In the genomic region with DNA sequence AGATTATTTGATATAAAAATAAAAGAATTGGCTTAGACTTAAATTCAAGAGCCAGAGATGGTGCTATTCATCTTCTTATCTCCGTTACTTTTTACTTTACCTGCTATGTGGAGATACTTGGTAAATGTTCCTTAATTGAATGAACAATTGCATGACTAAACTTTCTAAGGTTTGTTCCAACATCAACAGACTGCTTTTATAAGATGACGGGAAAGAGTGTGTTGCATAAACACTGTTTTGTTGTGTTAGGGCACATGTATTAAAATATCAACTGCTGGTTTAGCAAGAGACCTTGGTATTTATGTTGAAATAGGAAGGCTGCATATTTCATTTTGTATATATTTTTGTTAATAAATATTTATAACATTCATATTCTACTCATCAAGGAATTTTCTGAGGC, we compare ENCODE assay signal across 2 cellular contexts.
TF ChIP-seq lines count a peak whose summit lies in the region.

No MANE protein-coding gene starts in this region.

TF ChIP-seq in liver, 16 proteins besides CTCF, POLR2A, EP300 and RAD21:
- TF ChIP-seq, protein P1, sequence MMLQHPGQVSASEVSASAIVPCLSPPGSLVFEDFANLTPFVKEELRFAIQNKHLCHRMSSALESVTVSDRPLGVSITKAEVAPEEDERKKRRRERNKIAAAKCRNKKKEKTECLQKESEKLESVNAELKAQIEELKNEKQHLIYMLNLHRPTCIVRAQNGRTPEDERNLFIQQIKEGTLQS (IDR thresholded peaks at IDR 0.05): peak; percentile 37
- TF ChIP-seq, protein P2, sequence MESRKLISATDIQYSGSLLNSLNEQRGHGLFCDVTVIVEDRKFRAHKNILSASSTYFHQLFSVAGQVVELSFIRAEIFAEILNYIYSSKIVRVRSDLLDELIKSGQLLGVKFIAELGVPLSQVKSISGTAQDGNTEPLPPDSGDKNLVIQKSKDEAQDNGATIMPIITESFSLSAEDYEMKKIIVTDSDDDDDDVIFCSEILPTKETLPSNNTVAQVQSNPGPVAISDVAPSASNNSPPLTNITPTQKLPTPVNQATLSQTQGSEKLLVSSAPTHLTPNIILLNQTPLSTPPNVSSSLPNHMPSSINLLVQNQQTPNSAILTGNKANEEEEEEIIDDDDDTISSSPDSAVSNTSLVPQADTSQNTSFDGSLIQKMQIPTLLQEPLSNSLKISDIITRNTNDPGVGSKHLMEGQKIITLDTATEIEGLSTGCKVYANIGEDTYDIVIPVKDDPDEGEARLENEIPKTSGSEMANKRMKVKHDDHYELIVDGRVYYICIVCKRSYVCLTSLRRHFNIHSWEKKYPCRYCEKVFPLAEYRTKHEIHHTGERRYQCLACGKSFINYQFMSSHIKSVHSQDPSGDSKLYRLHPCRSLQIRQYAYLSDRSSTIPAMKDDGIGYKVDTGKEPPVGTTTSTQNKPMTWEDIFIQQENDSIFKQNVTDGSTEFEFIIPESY (IDR thresholded peaks at IDR 0.05): peak; percentile 43
- TF ChIP-seq FOXA2 (IDR thresholded peaks at IDR 0.05): peak; percentile 75
- peak in 1 of 2 donors; percentile 22 for TF ChIP-seq EGR1 (IDR thresholded peaks at IDR 0.05; ENCODE audit: low read depth in 2 of 2)
- TF ChIP-seq SP1 (IDR thresholded peaks at IDR 0.05): peak; percentile 32
- no peak for TF ChIP-seq NR2F2 (IDR thresholded peaks at IDR 0.05)
- no peak for TF ChIP-seq FOXA1 (IDR thresholded peaks at IDR 0.05)
- TF ChIP-seq GABPA (IDR thresholded peaks at IDR 0.05 in 1 of 2, conservative IDR thresholded peaks at IDR 0.05 in 1 of 2): peak in 1 of 2 donors; percentile 8
- peak in 1 of 2 donors; percentile 49 for TF ChIP-seq JUND (IDR thresholded peaks at IDR 0.05)
- TF ChIP-seq, protein P3, sequence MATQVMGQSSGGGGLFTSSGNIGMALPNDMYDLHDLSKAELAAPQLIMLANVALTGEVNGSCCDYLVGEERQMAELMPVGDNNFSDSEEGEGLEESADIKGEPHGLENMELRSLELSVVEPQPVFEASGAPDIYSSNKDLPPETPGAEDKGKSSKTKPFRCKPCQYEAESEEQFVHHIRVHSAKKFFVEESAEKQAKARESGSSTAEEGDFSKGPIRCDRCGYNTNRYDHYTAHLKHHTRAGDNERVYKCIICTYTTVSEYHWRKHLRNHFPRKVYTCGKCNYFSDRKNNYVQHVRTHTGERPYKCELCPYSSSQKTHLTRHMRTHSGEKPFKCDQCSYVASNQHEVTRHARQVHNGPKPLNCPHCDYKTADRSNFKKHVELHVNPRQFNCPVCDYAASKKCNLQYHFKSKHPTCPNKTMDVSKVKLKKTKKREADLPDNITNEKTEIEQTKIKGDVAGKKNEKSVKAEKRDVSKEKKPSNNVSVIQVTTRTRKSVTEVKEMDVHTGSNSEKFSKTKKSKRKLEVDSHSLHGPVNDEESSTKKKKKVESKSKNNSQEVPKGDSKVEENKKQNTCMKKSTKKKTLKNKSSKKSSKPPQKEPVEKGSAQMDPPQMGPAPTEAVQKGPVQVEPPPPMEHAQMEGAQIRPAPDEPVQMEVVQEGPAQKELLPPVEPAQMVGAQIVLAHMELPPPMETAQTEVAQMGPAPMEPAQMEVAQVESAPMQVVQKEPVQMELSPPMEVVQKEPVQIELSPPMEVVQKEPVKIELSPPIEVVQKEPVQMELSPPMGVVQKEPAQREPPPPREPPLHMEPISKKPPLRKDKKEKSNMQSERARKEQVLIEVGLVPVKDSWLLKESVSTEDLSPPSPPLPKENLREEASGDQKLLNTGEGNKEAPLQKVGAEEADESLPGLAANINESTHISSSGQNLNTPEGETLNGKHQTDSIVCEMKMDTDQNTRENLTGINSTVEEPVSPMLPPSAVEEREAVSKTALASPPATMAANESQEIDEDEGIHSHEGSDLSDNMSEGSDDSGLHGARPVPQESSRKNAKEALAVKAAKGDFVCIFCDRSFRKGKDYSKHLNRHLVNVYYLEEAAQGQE (IDR thresholded peaks at IDR 0.05): peak; percentile 46
- no peak for TF ChIP-seq TAF1 (conservative IDR thresholded peaks at IDR 0.05)
- no peak for TF ChIP-seq HNF4G (IDR thresholded peaks at IDR 0.05)
- TF ChIP-seq RXRA (IDR thresholded peaks at IDR 0.05): peak; percentile 44 to 85
- TF ChIP-seq, protein P4, sequence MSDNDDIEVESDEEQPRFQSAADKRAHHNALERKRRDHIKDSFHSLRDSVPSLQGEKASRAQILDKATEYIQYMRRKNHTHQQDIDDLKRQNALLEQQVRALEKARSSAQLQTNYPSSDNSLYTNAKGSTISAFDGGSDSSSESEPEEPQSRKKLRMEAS (IDR thresholded peaks at IDR 0.05): peak; percentile 46
- TF ChIP-seq HNF4A (conservative IDR thresholded peaks at IDR 0.05): peak; percentile 26 to 73
- TF ChIP-seq YY1 (IDR thresholded peaks at IDR 0.05): peak; percentile 58

TF ChIP-seq in HepG2, 621 proteins besides CTCF, POLR2A, EP300 and RAD21:
- TF ChIP-seq, protein P5, sequence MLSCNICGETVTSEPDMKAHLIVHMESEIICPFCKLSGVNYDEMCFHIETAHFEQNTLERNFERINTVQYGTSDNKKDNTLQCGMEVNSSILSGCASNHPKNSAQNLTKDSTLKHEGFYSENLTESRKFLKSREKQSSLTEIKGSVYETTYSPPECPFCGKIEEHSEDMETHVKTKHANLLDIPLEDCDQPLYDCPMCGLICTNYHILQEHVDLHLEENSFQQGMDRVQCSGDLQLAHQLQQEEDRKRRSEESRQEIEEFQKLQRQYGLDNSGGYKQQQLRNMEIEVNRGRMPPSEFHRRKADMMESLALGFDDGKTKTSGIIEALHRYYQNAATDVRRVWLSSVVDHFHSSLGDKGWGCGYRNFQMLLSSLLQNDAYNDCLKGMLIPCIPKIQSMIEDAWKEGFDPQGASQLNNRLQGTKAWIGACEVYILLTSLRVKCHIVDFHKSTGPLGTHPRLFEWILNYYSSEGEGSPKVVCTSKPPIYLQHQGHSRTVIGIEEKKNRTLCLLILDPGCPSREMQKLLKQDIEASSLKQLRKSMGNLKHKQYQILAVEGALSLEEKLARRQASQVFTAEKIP (CRISPR knock-in tag; IDR thresholded peaks at IDR 0.05; ENCODE audit: borderline replicate concordance): no peak
- no peak for TF ChIP-seq ZNF567 (CRISPR knock-in tag; IDR thresholded peaks at IDR 0.05; ENCODE audit: borderline replicate concordance)
- TF ChIP-seq, protein P6, sequence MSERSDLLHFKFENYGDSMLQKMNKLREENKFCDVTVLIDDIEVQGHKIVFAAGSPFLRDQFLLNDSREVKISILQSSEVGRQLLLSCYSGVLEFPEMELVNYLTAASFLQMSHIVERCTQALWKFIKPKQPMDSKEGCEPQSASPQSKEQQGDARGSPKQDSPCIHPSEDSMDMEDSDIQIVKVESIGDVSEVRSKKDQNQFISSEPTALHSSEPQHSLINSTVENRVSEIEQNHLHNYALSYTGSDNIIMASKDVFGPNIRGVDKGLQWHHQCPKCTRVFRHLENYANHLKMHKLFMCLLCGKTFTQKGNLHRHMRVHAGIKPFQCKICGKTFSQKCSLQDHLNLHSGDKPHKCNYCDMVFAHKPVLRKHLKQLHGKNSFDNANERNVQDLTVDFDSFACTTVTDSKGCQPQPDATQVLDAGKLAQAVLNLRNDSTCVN (CRISPR knock-in tag; IDR thresholded peaks at IDR 0.05; ENCODE audit: borderline replicate concordance): no peak
- TF ChIP-seq ETV6 (CRISPR knock-in tag; conservative IDR thresholded peaks at IDR 0.05): no peak
- TF ChIP-seq HNF4G (IDR thresholded peaks at IDR 0.05; ENCODE audit: borderline replicate concordance, low read depth, low read length): no peak
- no peak for TF ChIP-seq HNF4G (CRISPR knock-in tag; IDR thresholded peaks at IDR 0.05; ENCODE audit: borderline replicate concordance, low read depth)
- no peak for TF ChIP-seq PHF8 (CRISPR knock-in tag; IDR thresholded peaks at IDR 0.05)
- no peak for TF ChIP-seq ZNF17 (CRISPR knock-in tag; IDR thresholded peaks at IDR 0.05)
- TF ChIP-seq MTA1 (CRISPR knock-in tag; IDR thresholded peaks at IDR 0.05; ENCODE audit: borderline replicate concordance): no peak
- no peak for TF ChIP-seq ZNF558 (CRISPR knock-in tag; IDR thresholded peaks at IDR 0.05; ENCODE audit: borderline replicate concordance)
- TF ChIP-seq ZNF180 (CRISPR knock-in tag; IDR thresholded peaks at IDR 0.05; ENCODE audit: borderline replicate concordance, low read depth): no peak
- TF ChIP-seq MIXL1 (CRISPR knock-in tag; IDR thresholded peaks at IDR 0.05): no peak
- TF ChIP-seq, protein P7, sequence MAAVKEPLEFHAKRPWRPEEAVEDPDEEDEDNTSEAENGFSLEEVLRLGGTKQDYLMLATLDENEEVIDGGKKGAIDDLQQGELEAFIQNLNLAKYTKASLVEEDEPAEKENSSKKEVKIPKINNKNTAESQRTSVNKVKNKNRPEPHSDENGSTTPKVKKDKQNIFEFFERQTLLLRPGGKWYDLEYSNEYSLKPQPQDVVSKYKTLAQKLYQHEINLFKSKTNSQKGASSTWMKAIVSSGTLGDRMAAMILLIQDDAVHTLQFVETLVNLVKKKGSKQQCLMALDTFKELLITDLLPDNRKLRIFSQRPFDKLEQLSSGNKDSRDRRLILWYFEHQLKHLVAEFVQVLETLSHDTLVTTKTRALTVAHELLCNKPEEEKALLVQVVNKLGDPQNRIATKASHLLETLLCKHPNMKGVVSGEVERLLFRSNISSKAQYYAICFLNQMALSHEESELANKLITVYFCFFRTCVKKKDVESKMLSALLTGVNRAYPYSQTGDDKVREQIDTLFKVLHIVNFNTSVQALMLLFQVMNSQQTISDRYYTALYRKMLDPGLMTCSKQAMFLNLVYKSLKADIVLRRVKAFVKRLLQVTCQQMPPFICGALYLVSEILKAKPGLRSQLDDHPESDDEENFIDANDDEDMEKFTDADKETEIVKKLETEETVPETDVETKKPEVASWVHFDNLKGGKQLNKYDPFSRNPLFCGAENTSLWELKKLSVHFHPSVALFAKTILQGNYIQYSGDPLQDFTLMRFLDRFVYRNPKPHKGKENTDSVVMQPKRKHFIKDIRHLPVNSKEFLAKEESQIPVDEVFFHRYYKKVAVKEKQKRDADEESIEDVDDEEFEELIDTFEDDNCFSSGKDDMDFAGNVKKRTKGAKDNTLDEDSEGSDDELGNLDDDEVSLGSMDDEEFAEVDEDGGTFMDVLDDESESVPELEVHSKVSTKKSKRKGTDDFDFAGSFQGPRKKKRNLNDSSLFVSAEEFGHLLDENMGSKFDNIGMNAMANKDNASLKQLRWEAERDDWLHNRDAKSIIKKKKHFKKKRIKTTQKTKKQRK (IDR thresholded peaks at IDR 0.05; ENCODE audit: low read length): no peak
- no peak for TF ChIP-seq ZFAT (CRISPR knock-in tag; conservative IDR thresholded peaks at IDR 0.05)
- TF ChIP-seq ZNF235 (CRISPR knock-in tag; IDR thresholded peaks at IDR 0.05; ENCODE audit: borderline replicate concordance): no peak
- no peak for TF ChIP-seq SALL1 (CRISPR knock-in tag; IDR thresholded peaks at IDR 0.05)
- TF ChIP-seq, protein P8, sequence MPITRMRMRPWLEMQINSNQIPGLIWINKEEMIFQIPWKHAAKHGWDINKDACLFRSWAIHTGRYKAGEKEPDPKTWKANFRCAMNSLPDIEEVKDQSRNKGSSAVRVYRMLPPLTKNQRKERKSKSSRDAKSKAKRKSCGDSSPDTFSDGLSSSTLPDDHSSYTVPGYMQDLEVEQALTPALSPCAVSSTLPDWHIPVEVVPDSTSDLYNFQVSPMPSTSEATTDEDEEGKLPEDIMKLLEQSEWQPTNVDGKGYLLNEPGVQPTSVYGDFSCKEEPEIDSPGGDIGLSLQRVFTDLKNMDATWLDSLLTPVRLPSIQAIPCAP (CRISPR knock-in tag; IDR thresholded peaks at IDR 0.05; ENCODE audit: low read depth): no peak
- TF ChIP-seq, protein P9, sequence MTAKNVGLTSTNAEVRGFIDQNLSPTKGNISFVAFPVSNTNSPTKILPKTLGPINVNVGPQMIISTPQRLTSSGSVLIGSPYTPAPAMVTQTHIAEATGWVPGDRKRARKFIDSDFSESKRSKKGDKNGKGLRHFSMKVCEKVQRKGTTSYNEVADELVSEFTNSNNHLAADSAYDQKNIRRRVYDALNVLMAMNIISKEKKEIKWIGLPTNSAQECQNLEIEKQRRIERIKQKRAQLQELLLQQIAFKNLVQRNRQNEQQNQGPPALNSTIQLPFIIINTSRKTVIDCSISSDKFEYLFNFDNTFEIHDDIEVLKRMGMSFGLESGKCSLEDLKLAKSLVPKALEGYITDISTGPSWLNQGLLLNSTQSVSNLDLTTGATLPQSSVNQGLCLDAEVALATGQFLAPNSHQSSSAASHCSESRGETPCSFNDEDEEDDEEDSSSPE (CRISPR knock-in tag; IDR thresholded peaks at IDR 0.05): no peak
